Comparison of ENCODE assay signal across 1 cellular context in the genomic region with DNA sequence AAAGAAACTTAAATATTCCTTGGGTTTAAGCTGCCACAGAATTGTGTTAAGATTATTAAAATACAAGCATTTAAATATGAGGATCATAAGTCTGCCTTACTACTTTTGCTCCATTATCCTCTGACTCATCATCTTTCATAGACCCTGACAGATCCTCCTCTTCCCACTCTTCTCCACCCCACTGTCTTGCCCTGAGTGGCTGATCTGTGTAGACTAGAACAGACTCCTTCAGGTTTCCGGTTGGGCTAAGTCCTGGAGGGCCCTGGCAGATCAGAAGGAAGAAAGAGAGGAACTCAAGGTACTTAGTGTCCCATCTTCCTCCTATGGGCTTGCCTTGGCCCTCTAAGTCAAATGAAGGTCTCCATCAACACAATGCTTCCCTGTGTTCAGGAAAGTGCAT.
TF ChIP-seq lines count a peak whose summit lies in the region.

No MANE protein-coding gene starts in this region.

TF ChIP-seq in SK-N-SH treated with all-trans-retinoic acid at 6 μM for 48 hours, 23 proteins besides CTCF, POLR2A, EP300 and RAD21 (continued from another document):
- TF ChIP-seq, protein P1, sequence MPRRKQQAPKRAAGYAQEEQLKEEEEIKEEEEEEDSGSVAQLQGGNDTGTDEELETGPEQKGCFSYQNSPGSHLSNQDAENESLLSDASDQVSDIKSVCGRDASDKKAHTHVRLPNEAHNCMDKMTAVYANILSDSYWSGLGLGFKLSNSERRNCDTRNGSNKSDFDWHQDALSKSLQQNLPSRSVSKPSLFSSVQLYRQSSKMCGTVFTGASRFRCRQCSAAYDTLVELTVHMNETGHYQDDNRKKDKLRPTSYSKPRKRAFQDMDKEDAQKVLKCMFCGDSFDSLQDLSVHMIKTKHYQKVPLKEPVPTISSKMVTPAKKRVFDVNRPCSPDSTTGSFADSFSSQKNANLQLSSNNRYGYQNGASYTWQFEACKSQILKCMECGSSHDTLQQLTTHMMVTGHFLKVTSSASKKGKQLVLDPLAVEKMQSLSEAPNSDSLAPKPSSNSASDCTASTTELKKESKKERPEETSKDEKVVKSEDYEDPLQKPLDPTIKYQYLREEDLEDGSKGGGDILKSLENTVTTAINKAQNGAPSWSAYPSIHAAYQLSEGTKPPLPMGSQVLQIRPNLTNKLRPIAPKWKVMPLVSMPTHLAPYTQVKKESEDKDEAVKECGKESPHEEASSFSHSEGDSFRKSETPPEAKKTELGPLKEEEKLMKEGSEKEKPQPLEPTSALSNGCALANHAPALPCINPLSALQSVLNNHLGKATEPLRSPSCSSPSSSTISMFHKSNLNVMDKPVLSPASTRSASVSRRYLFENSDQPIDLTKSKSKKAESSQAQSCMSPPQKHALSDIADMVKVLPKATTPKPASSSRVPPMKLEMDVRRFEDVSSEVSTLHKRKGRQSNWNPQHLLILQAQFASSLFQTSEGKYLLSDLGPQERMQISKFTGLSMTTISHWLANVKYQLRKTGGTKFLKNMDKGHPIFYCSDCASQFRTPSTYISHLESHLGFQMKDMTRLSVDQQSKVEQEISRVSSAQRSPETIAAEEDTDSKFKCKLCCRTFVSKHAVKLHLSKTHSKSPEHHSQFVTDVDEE (CRISPR knock-in tag; IDR thresholded peaks at IDR 0.05) = no peak
- no peak for TF ChIP-seq ZNF70 (CRISPR knock-in tag; IDR thresholded peaks at IDR 0.05)
- TF ChIP-seq, protein P2, sequence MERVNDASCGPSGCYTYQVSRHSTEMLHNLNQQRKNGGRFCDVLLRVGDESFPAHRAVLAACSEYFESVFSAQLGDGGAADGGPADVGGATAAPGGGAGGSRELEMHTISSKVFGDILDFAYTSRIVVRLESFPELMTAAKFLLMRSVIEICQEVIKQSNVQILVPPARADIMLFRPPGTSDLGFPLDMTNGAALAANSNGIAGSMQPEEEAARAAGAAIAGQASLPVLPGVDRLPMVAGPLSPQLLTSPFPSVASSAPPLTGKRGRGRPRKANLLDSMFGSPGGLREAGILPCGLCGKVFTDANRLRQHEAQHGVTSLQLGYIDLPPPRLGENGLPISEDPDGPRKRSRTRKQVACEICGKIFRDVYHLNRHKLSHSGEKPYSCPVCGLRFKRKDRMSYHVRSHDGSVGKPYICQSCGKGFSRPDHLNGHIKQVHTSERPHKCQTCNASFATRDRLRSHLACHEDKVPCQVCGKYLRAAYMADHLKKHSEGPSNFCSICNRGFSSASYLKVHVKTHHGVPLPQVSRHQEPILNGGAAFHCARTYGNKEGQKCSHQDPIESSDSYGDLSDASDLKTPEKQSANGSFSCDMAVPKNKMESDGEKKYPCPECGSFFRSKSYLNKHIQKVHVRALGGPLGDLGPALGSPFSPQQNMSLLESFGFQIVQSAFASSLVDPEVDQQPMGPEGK (CRISPR knock-in tag; IDR thresholded peaks at IDR 0.05; ENCODE audit: borderline replicate concordance) = no peak
- TF ChIP-seq ZNF8 (CRISPR knock-in tag; IDR thresholded peaks at IDR 0.05) = no peak
- TF ChIP-seq, protein P3, sequence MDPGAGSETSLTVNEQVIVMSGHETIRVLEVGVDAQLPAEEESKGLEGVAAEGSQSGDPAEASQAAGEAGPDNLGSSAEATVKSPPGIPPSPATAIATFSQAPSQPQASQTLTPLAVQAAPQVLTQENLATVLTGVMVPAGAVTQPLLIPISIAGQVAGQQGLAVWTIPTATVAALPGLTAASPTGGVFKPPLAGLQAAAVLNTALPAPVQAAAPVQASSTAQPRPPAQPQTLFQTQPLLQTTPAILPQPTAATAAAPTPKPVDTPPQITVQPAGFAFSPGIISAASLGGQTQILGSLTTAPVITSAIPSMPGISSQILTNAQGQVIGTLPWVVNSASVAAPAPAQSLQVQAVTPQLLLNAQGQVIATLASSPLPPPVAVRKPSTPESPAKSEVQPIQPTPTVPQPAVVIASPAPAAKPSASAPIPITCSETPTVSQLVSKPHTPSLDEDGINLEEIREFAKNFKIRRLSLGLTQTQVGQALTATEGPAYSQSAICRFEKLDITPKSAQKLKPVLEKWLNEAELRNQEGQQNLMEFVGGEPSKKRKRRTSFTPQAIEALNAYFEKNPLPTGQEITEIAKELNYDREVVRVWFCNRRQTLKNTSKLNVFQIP (CRISPR knock-in tag; IDR thresholded peaks at IDR 0.05; ENCODE audit: borderline replicate concordance, low read depth) = no peak
- no peak for TF ChIP-seq GLIS3 (CRISPR knock-in tag; IDR thresholded peaks at IDR 0.05)
- TF ChIP-seq ISL1 (CRISPR knock-in tag; IDR thresholded peaks at IDR 0.05) = no peak
